Comparison of ENCODE assay signal across 1 cellular context in genomic region chr2:69686855-69687254, GRCh38.
TF ChIP-seq lines count a peak whose summit lies in the region.

No MANE protein-coding gene starts in this region.

TF ChIP-seq in HepG2, 621 proteins besides CTCF, POLR2A, EP300 and RAD21 (continued from another document and continues in another):
- TF ChIP-seq ZNF687 (CRISPR knock-in tag; IDR thresholded peaks at IDR 0.05) (no peak), TCF7 (IDR thresholded peaks at IDR 0.05; ENCODE audit: low read depth) (peak; percentile 80), ZNF572 (CRISPR knock-in tag; IDR thresholded peaks at IDR 0.05) (no peak), GATAD2A (CRISPR knock-in tag; IDR thresholded peaks at IDR 0.05) (peak; percentile 69), ZNF639 (CRISPR knock-in tag; conservative IDR thresholded peaks at IDR 0.05) (no peak), ZNF558 (CRISPR knock-in tag; IDR thresholded peaks at IDR 0.05; ENCODE audit: borderline replicate concordance) (no peak), DPF2 (CRISPR knock-in tag; IDR thresholded peaks at IDR 0.05; ENCODE audit: borderline replicate concordance, low read depth) (no peak), ZEB1 (IDR thresholded peaks at IDR 0.05; ENCODE audit: insufficient replicate concordance, low read depth) (no peak), ZNF124 (CRISPR knock-in tag; IDR thresholded peaks at IDR 0.05) (no peak), ZNF781 (CRISPR knock-in tag; IDR thresholded peaks at IDR 0.05; ENCODE audit: borderline replicate concordance, not compliant biosample characterization) (no peak), ZFP91 (CRISPR knock-in tag; IDR thresholded peaks at IDR 0.05; ENCODE audit: borderline replicate concordance) (no peak), ZNF883 (CRISPR knock-in tag; IDR thresholded peaks at IDR 0.05; ENCODE audit: not compliant biosample characterization) (no peak), CEBPG (CRISPR knock-in tag; IDR thresholded peaks at IDR 0.05) (0 out of 2 replicates have a peak, but pooled peaks have one; percentile 34), PRMT3 (CRISPR knock-in tag; IDR thresholded peaks at IDR 0.05; ENCODE audit: borderline replicate concordance, low read depth) (no peak), ZIK1 (CRISPR knock-in tag; IDR thresholded peaks at IDR 0.05; ENCODE audit: borderline replicate concordance, low read depth) (no peak), DMAP1 (CRISPR knock-in tag; IDR thresholded peaks at IDR 0.05) (no peak), ZFAT (CRISPR knock-in tag; conservative IDR thresholded peaks at IDR 0.05) (no peak), CENPT (CRISPR knock-in tag; IDR thresholded peaks at IDR 0.05; ENCODE audit: low read depth) (no peak), ZNF784 (CRISPR knock-in tag; IDR thresholded peaks at IDR 0.05; ENCODE audit: borderline replicate concordance) (no peak), MATR3 (CRISPR knock-in tag; IDR thresholded peaks at IDR 0.05) (no peak), ELK4 (CRISPR knock-in tag; IDR thresholded peaks at IDR 0.05; ENCODE audit: borderline replicate concordance) (no peak), SETDB1 (CRISPR knock-in tag; IDR thresholded peaks at IDR 0.05; ENCODE audit: borderline replicate concordance) (no peak), KDM5B (CRISPR knock-in tag; IDR thresholded peaks at IDR 0.05; ENCODE audit: borderline replicate concordance) (no peak), ZNF12 (CRISPR knock-in tag; IDR thresholded peaks at IDR 0.05) (no peak), CBX5 (CRISPR knock-in tag; IDR thresholded peaks at IDR 0.05; ENCODE audit: borderline replicate concordance) (0 out of 2 replicates have a peak, but pooled peaks have one; percentile 29), ZBTB14 (CRISPR knock-in tag; IDR thresholded peaks at IDR 0.05) (no peak), FOXA1 (IDR thresholded peaks at IDR 0.05) (no peak), FOXA1 (CRISPR knock-in tag; IDR thresholded peaks at IDR 0.05) (peak; percentile 32; the same call in 1 of the 2 replicates), ZNF142 (CRISPR knock-in tag; IDR thresholded peaks at IDR 0.05) (no peak), NKX3-1 (CRISPR knock-in tag; IDR thresholded peaks at IDR 0.05) (no peak), ZBTB10 (CRISPR knock-in tag; IDR thresholded peaks at IDR 0.05; ENCODE audit: borderline replicate concordance) (no peak), ZNF7 (CRISPR knock-in tag; IDR thresholded peaks at IDR 0.05) (no peak), ZNF570 (CRISPR knock-in tag; IDR thresholded peaks at IDR 0.05; ENCODE audit: borderline replicate concordance) (no peak), GPN1 (CRISPR knock-in tag; IDR thresholded peaks at IDR 0.05; ENCODE audit: borderline replicate concordance) (no peak), ARID3A (IDR thresholded peaks at IDR 0.05; ENCODE audit: low read depth, low read length) (no peak), MBD4 (IDR thresholded peaks at IDR 0.05; ENCODE audit: borderline replicate concordance, low read length) (no peak), SRSF9 (IDR thresholded peaks at IDR 0.05; ENCODE audit: borderline replicate concordance, insufficient read depth, low read depth, low read length, poor library complexity, severe bottlenecking) (no peak)
